ENCODE assay signal across 27 cellular contexts in genomic region chr18:2425426-2426317, GRCh38.
DNase-seq lines count a peak whose midpoint lies in the region; ATAC-seq and TF ChIP-seq lines count a peak whose summit lies in the region.
"Had no signal": no experiment of that assay in that cellular context is flagged by ENCODE, and none has a peak within 500 bp of the region (broad histone marks: within the 10 kb centered on the region; RNA-seq: fewer than 3 reads in every experiment).

No MANE protein-coding gene starts in this region.

- no peaks in the 10 kb centered on the region for H3K79me2 ChIP-seq in fibroblast of lung (ENCODE audit: control insufficient read depth, insufficient read depth, low read length)

- no peak overlapping the region for H3K27ac ChIP-seq in fibroblast of lung (ENCODE audit: insufficient read depth, low read length)
- H3K27ac ChIP-seq in tibial artery: no peak overlapping the region
- H3K27ac ChIP-seq: coronary artery, left lung, SK-N-MC, upper lobe of right lung, WERI-Rb-1 had no signal

- ATAC-seq in HG03457 (IDR thresholded peaks at IDR 0.05; ENCODE audit: unreplicated experiment): no peak
- ATAC-seq in activated CD8-positive, alpha-beta T cell treated with anti-CD3 and anti-CD28 coated beads, Interleukin-2, amount 10 ng/mL, durations not matched to agents 7 days and 5 days: no peak
- ATAC-seq: left lung, natural killer cell, right cardiac atrium, upper lobe of right lung had no signal

- intact Hi-C loops in tibial artery (cut with DNase I; ENCODE audit: low total_unique reads): no loop called here

- peaks cover 33% of the 10 kb centered on the region for H3K4me1 Mint-ChIP-seq in HFFc6 (ENCODE audit: low read depth)
- H3K4me1 Mint-ChIP-seq in activated CD8-positive, alpha-beta T cell treated with anti-CD3 and anti-CD28 coated beads, Interleukin-2, amount 10 ng/mL, durations not matched to agents 7 days and 5 days (ENCODE audit: low read depth): no peaks in the 10 kb centered on the region
- H3K4me1 Mint-ChIP-seq: immature natural killer cell, natural killer cell had no signal

- H3K4me1 ChIP-seq in fibroblast of lung (ENCODE audit: control insufficient read depth, extremely low read depth, insufficient read depth, low read length) (no peaks in the 10 kb centered on the region), tibial artery (no peaks in the 10 kb centered on the region)
- H3K4me1 ChIP-seq: BE2C, Caco-2, left lung, upper lobe of right lung had no signal

- no peak for TF ChIP-seq CTCF in HFFc6 (IDR thresholded peaks at IDR 0.05)
- no peak for TF ChIP-seq CTCF in fibroblast of lung (conservative IDR thresholded peaks at IDR 0.05 in 1 of 2, IDR thresholded peaks at IDR 0.05 in 1 of 2; ENCODE audit: low read depth in 1 of 2, low read length in 2 of 2)
- TF ChIP-seq CTCF in tibial artery (IDR thresholded peaks at IDR 0.05): no peak

- no peak overlapping the region for H3K27ac Mint-ChIP-seq in HFFc6
- no peak overlapping the region for H3K27ac Mint-ChIP-seq in activated CD8-positive, alpha-beta T cell treated with anti-CD3 and anti-CD28 coated beads, Interleukin-2, amount 10 ng/mL, durations not matched to agents 7 days and 5 days
- H3K27ac Mint-ChIP-seq: activated naive CD8-positive, alpha-beta T cell; activated T-helper 2 cell treated with anti-CD3 and anti-CD28 coated beads, Interferon-gamma antibody, Interleukin-2, Interleukin-4, amounts not matched to agents 10 μg/mL and 5 μg/mL and 100 μg/mL, durations not matched to agents 14 hours and 24 hours and 36 hours; endodermal cell; immature natural killer cell; natural killer cell had no signal

- POLR2A ChIA-PET in activated CD8-positive, alpha-beta T cell treated with anti-CD3 and anti-CD28 coated beads, Interleukin-2, amount 10 ng/mL, durations not matched to agents 7 days and 5 days (lab: Charles Lee): no interaction called here

- no peaks in the 10 kb centered on the region; the same call in 1 of the 2 replicates for H3K27me3 Mint-ChIP-seq in HFFc6 (ENCODE audit: insufficient read depth)
- no peaks in the 10 kb centered on the region for H3K27me3 Mint-ChIP-seq in activated CD8-positive, alpha-beta T cell treated with anti-CD3 and anti-CD28 coated beads, Interleukin-2, amount 10 ng/mL, durations not matched to agents 7 days and 5 days (ENCODE audit: low read depth)

- DNase-seq in A172 (ENCODE audit: low spot score) (peak; percentile 18), HFFc6 (peak; percentile 16), SW480 (ENCODE audit: low spot score) (peak; percentile 17), fibroblast of lung (ENCODE audit: low read depth in 2 of 2) (peak; percentile 2 to 51), DMS153 treated with DMSO at 0.1 percent for 48 hours (lab: John Stamatoyannopoulos, UW; ENCODE audit: unreplicated experiment) (no peak), tibial artery (no peak)
- no peak for DNase-seq in activated CD8-positive, alpha-beta T cell treated with anti-CD3 and anti-CD28 coated beads, Interleukin-2, amount 10 ng/mL, durations not matched to agents 7 days and 5 days
- DNase-seq: activated CD4-positive, alpha-beta T cell treated with anti-CD3 and anti-CD28 coated beads, Interleukin-2, amount 50 U/mL, for 1 hour; activated CD8-positive, alpha-beta memory T cell treated with anti-CD3 and anti-CD28 coated beads, Interleukin-2, amount 50 U/mL, for 48 hours; BE2C; Caco-2; endodermal cell; immature natural killer cell; Kasumi-1; left lung; midbrain; natural killer cell; NCI-H2081; NCI-H510A; right cardiac atrium; upper lobe of right lung; WERI-Rb-1 had no signal

- H3K4me3 ChIP-seq in fibroblast of lung (replicated peaks in 1 of 4; ENCODE audit: control extremely low read depth in 1 of 4, insufficient read depth in 1 of 4, low read depth in 3 of 4, low read length in 4 of 4) (no peak overlapping the region), tibial artery (no peak overlapping the region)
- H3K4me3 ChIP-seq: coronary artery, left lung, SK-N-MC, upper lobe of right lung had no signal

- no peaks in the 10 kb centered on the region for H3K36me3 ChIP-seq in fibroblast of lung (ENCODE audit: control insufficient read depth, insufficient read depth, low read length)
- no peaks in the 10 kb centered on the region for H3K36me3 ChIP-seq in tibial artery
- H3K36me3 ChIP-seq: BE2C, left lung, upper lobe of right lung, WERI-Rb-1 had no signal

- no peak overlapping the region for H2AFZ ChIP-seq in fibroblast of lung (ENCODE audit: low read length)

- H3K27me3 ChIP-seq in fibroblast of lung (ENCODE audit: control insufficient read depth, insufficient read depth, low read length) (no peaks in the 10 kb centered on the region), tibial artery (no peaks in the 10 kb centered on the region)
- H3K27me3 ChIP-seq: BE2C, left lung, upper lobe of right lung had no signal

- no peak overlapping the region for H3K4me3 Mint-ChIP-seq in HFFc6
- H3K4me3 Mint-ChIP-seq in activated CD8-positive, alpha-beta T cell treated with anti-CD3 and anti-CD28 coated beads, Interleukin-2, amount 10 ng/mL, durations not matched to agents 7 days and 5 days: no peak overlapping the region
- H3K4me3 Mint-ChIP-seq: activated naive CD8-positive, alpha-beta T cell; endodermal cell; immature natural killer cell; natural killer cell had no signal

- CTCF ChIA-PET in activated CD8-positive, alpha-beta T cell treated with anti-CD3 and anti-CD28 coated beads, Interleukin-2, amount 10 ng/mL, durations not matched to agents 7 days and 5 days (lab: Charles Lee): interaction anchor here (0.6 kb wide), 1 partner anchor 17 kb away, joined by 3 read pairs; no protein-coding TSS in a partner anchor

- H3K9me3 ChIP-seq in fibroblast of lung (ENCODE audit: control insufficient read depth, insufficient read depth, low read depth, low read length) (no peaks in the 10 kb centered on the region), tibial artery (peaks cover 0 to 6% (median 6%) of the 10 kb centered on the region in 3 donors)
- H3K9me3 ChIP-seq: BE2C, Caco-2, upper lobe of right lung had no signal

- no peak overlapping the region for H3K9ac ChIP-seq in fibroblast of lung (ENCODE audit: insufficient read depth, low read length)

- no peak overlapping the region for H3K4me2 ChIP-seq in fibroblast of lung (ENCODE audit: extremely low read depth, insufficient read depth, low read length)

- peaks cover 6% of the 10 kb centered on the region for H3K36me3 Mint-ChIP-seq in HFFc6 (ENCODE audit: low read depth)
- H3K36me3 Mint-ChIP-seq in activated CD8-positive, alpha-beta T cell treated with anti-CD3 and anti-CD28 coated beads, Interleukin-2, amount 10 ng/mL, durations not matched to agents 7 days and 5 days (ENCODE audit: low read depth): no peaks in the 10 kb centered on the region
- H3K36me3 Mint-ChIP-seq: natural killer cell had no signal

- no peaks in the 10 kb centered on the region for H4K20me1 ChIP-seq in fibroblast of lung (ENCODE audit: control insufficient read depth, extremely low read depth, insufficient read depth, low read length)

- peaks cover 9% of the 10 kb centered on the region for H3K9me3 Mint-ChIP-seq in HFFc6
- no peaks in the 10 kb centered on the region for H3K9me3 Mint-ChIP-seq in activated CD8-positive, alpha-beta T cell treated with anti-CD3 and anti-CD28 coated beads, Interleukin-2, amount 10 ng/mL, durations not matched to agents 7 days and 5 days (ENCODE audit: insufficient read depth)

Comparison
In these comparisons a context has a peak if more than half of its experiments do, and no peak if none do; other contexts are left out.
1. DNase-seq: peak in A172 (single experiment), HFFc6 (single experiment), SW480 (single experiment) and fibroblast of lung (2 of 2); none in DMS153 treated with DMSO at 0.1 percent for 48 hours (single experiment), tibial artery (0 of 2) and activated CD8-positive, alpha-beta T cell treated with anti-CD3 and anti-CD28 coated beads, Interleukin-2, amount 10 ng/mL, durations not matched to agents 7 days and 5 days (single experiment).